25 cellular contexts compared by ENCODE assay signal in genomic region chr2:224563537-224563936, GRCh38. TPM values are rescaled to one million over a fixed set of nuclear protein-coding genes. Genes with fewer than 3 reads are reported as not detected.
A peak's percentile ranks its signal among the peaks of the same experiment; 100 is the strongest.
DNase-seq lines count a peak whose midpoint lies in the region; ATAC-seq, FAIRE-seq and TF ChIP-seq lines count a peak whose summit lies in the region.
"Had no signal": no experiment of that assay in that cellular context is flagged by ENCODE, and none has a peak within 500 bp of the region (broad histone marks: within the 10 kb centered on the region; RNA-seq: fewer than 3 reads in every experiment).

No MANE protein-coding gene starts in this region.

- H3K4me3 Mint-ChIP-seq in chondrocyte (ENCODE audit: unreplicated experiment): no peak overlapping the region
- H3K4me3 Mint-ChIP-seq in stimulated activated effector memory CD8-positive, alpha-beta T cell treated with anti-CD3 and anti-CD28 coated beads, Interleukin-12 subunit alpha, Interleukin-12 subunit beta, amount 100 ng/mL, for 72 hours: no peak overlapping the region
- H3K4me3 Mint-ChIP-seq: activated naive CD4-positive, alpha-beta T cell treated with anti-CD3 and anti-CD28 coated beads, Interleukin-2, amount 50 U/mL, for 24 hours; activated T-helper 1 cell treated with anti-CD3 and anti-CD28 coated beads, Interleukin-12 subunit alpha, Interleukin-12 subunit beta, Interleukin-2, Interleukin-4 antibody, amounts not matched to agents 30 ng/mL and 10 ng/mL and 1 ng/mL, durations not matched to agents 14 hours and 24 hours and 36 hours; natural killer cell; T-helper 1 cell treated with Interleukin-12 subunit alpha and Interleukin-12 subunit beta and Interleukin-4 antibody, amounts not matched to agents 30 μg/mL and 1 μg/mL, for 36 hours had no signal

- H3K4me1 ChIP-seq in DOHH2 (ENCODE audit: control insufficient read depth, low read length): peaks cover 58% of the 10 kb centered on the region
- peaks cover 60% of the 10 kb centered on the region for H3K4me1 ChIP-seq in Karpas-422 (ENCODE audit: low read length)
- peaks cover 2% of the 10 kb centered on the region for H3K4me1 ChIP-seq in mesodermal cell (ENCODE audit: control insufficient read depth, insufficient read depth, low read length, poor library complexity, severe bottlenecking)

- H3K27ac ChIP-seq in DOHH2 (ENCODE audit: low read depth, low read length) (no peak overlapping the region), Karpas-422 (ENCODE audit: low read length) (peak overlapping the region; percentile 95), mesodermal cell (ENCODE audit: low read depth, low read length, severe bottlenecking) (peak overlapping the region; percentile 31)
- H3K27ac ChIP-seq: C4-2B, left ventricle myocardium inferior, ovary, SJCRH30 had no signal

- H3K9ac ChIP-seq in Karpas-422 (ENCODE audit: low read length): 0 out of 2 replicates have a peak overlapping the region, but pooled peaks have one; percentile 57

- H3K27me3 ChIP-seq in DOHH2 (ENCODE audit: control insufficient read depth, low read length) (no peaks in the 10 kb centered on the region), Karpas-422 (ENCODE audit: low read length) (no peaks in the 10 kb centered on the region)
- H3K27me3 ChIP-seq: ovary, SJCRH30 had no signal

- H3K79me2 ChIP-seq in DOHH2 (ENCODE audit: control insufficient read depth, low read length): peaks cover 100% of the 10 kb centered on the region
- H3K79me2 ChIP-seq in Karpas-422 (ENCODE audit: low read length): peaks cover 100% of the 10 kb centered on the region

- TF ChIP-seq CTCF in DOHH2 (IDR thresholded peaks at IDR 0.05; ENCODE audit: low read depth, low read length, poor library complexity, severe bottlenecking) (no peak), chondrocyte (IDR thresholded peaks at IDR 0.05) (no peak), D721Med (IDR thresholded peaks at IDR 0.05; ENCODE audit: insufficient read depth, missing control alignments) (no peak)

- DNase-seq in Karpas-422: no peak
- DNase-seq in chondrocyte (ENCODE audit: low spot score): no peak
- no peak for DNase-seq in D721Med (ENCODE audit: insufficient read length, low spot score)
- no peak for DNase-seq in stimulated activated effector memory CD8-positive, alpha-beta T cell treated with anti-CD3 and anti-CD28 coated beads, Interleukin-12 subunit alpha, Interleukin-12 subunit beta, amount 100 ng/mL, for 72 hours (ENCODE audit: low spot score in 2 of 2)
- DNase-seq: hypothalamus; left ventricle myocardium inferior; midbrain; natural killer cell; NCI-H1092; NCI-H187 treated with DMSO at 0.1 percent for 48 hours; NCI-H526; ovary; retina; SJCRH30; stimulated activated CD4-positive, alpha-beta T cell treated with anti-CD3 and anti-CD28 coated beads, Interleukin-4, amount 100 ng/mL, for 1 hour; stimulated activated naive CD4-positive, alpha-beta T cell had no signal

- H3K36me3 ChIP-seq in DOHH2 (ENCODE audit: control insufficient read depth, low read length): peaks cover 55% of the 10 kb centered on the region
- H3K36me3 ChIP-seq in Karpas-422 (ENCODE audit: insufficient read depth, low read length): peaks cover 12% of the 10 kb centered on the region
- H3K36me3 ChIP-seq in mesodermal cell (ENCODE audit: control insufficient read depth, insufficient read depth, low read length): peaks cover 47% of the 10 kb centered on the region
- H3K36me3 ChIP-seq: left ventricle myocardium inferior, ovary had no signal

- H3K9me2 ChIP-seq in DOHH2 (replicated peaks; ENCODE audit: control insufficient read depth, low read length) (no peaks in the 10 kb centered on the region), Karpas-422 (replicated peaks; ENCODE audit: insufficient read depth, low read length) (no peaks in the 10 kb centered on the region)

- H3K27me3 Mint-ChIP-seq in chondrocyte (ENCODE audit: low read depth): no peaks in the 10 kb centered on the region
- H3K27me3 Mint-ChIP-seq: activated naive CD4-positive, alpha-beta T cell treated with anti-CD3 and anti-CD28 coated beads, Interleukin-2, amount 50 U/mL, for 24 hours had no signal

- peak overlapping the region; percentile 79 for H3K27ac Mint-ChIP-seq in chondrocyte (ENCODE audit: unreplicated experiment)
- no peak overlapping the region for H3K27ac Mint-ChIP-seq in stimulated activated effector memory CD8-positive, alpha-beta T cell treated with anti-CD3 and anti-CD28 coated beads, Interleukin-12 subunit alpha, Interleukin-12 subunit beta, amount 100 ng/mL, for 72 hours
- H3K27ac Mint-ChIP-seq: activated naive CD4-positive, alpha-beta T cell treated with anti-CD3 and anti-CD28 coated beads, Interleukin-2, amount 50 U/mL, for 24 hours; activated T-helper 1 cell treated with anti-CD3 and anti-CD28 coated beads, Interleukin-12 subunit alpha, Interleukin-12 subunit beta, Interleukin-2, Interleukin-4 antibody, amounts not matched to agents 30 ng/mL and 10 ng/mL and 1 ng/mL, durations not matched to agents 14 hours and 24 hours and 36 hours; T-helper 1 cell treated with Interleukin-12 subunit alpha and Interleukin-12 subunit beta and Interleukin-4 antibody, amounts not matched to agents 30 μg/mL and 1 μg/mL, for 36 hours had no signal

- peaks cover 39% of the 10 kb centered on the region for H3K4me1 Mint-ChIP-seq in chondrocyte (ENCODE audit: low read depth)
- peaks cover 56% of the 10 kb centered on the region for H3K4me1 Mint-ChIP-seq in stimulated activated effector memory CD8-positive, alpha-beta T cell treated with anti-CD3 and anti-CD28 coated beads, Interleukin-12 subunit alpha, Interleukin-12 subunit beta, amount 100 ng/mL, for 72 hours

- H3K4me3 ChIP-seq in DOHH2 (ENCODE audit: low read length) (no peak overlapping the region), Karpas-422 (ENCODE audit: low read length) (no peak overlapping the region), mesodermal cell (ENCODE audit: extremely low read depth, insufficient read depth, low read length, poor library complexity, severe bottlenecking) (no peak overlapping the region)
- H3K4me3 ChIP-seq: left ventricle myocardium inferior, ovary, SJCRH30 had no signal

- H3F3A ChIP-seq in DOHH2 (ENCODE audit: control insufficient read depth, insufficient read depth): no peaks in the 10 kb centered on the region

- no peak for FAIRE-seq in D721Med (lab: Jason Lieb, UNC)
- FAIRE-seq: frontal cortex, RCC 7860 had no signal

- peak overlapping the region; percentile 45 for H3K4me2 ChIP-seq in DOHH2 (ENCODE audit: low read length)
- H3K4me2 ChIP-seq in Karpas-422 (ENCODE audit: low read depth, low read length, poor library complexity, severe bottlenecking): peak overlapping the region; percentile 76

- no peak overlapping the region for H2AFZ ChIP-seq in Karpas-422 (ENCODE audit: low read length)

- peaks cover 36% of the 10 kb centered on the region; the same call in 1 of the 2 replicates for H4K20me1 ChIP-seq in DOHH2 (ENCODE audit: control insufficient read depth, insufficient read depth, low read depth, low read length)
- no peaks in the 10 kb centered on the region; the same call in 1 of the 2 replicates for H4K20me1 ChIP-seq in Karpas-422 (ENCODE audit: insufficient read depth, low read depth, low read length)

- ATAC-seq in stimulated activated effector memory CD8-positive, alpha-beta T cell treated with anti-CD3 and anti-CD28 coated beads, Interleukin-12 subunit alpha, Interleukin-12 subunit beta, amount 100 ng/mL, for 72 hours: no peak
- no peak for ATAC-seq in GM21390 (IDR thresholded peaks at IDR 0.05; ENCODE audit: unreplicated experiment)
- ATAC-seq: natural killer cell had no signal

- no peaks in the 10 kb centered on the region for H3K9me3 ChIP-seq in DOHH2 (ENCODE audit: control insufficient read depth, insufficient read depth, low read length)
- no peaks in the 10 kb centered on the region; the same call in 1 of the 2 replicates for H3K9me3 ChIP-seq in Karpas-422 (ENCODE audit: low read length)
- H3K9me3 ChIP-seq in mesodermal cell (ENCODE audit: control insufficient read depth, low read length): no peaks in the 10 kb centered on the region
- H3K9me3 ChIP-seq: ovary had no signal

- H3K36me3 Mint-ChIP-seq in chondrocyte (ENCODE audit: low read depth): peaks cover 5% of the 10 kb centered on the region
- peaks cover 10% of the 10 kb centered on the region for H3K36me3 Mint-ChIP-seq in stimulated activated effector memory CD8-positive, alpha-beta T cell treated with anti-CD3 and anti-CD28 coated beads, Interleukin-12 subunit alpha, Interleukin-12 subunit beta, amount 100 ng/mL, for 72 hours
- H3K36me3 Mint-ChIP-seq: natural killer cell had no signal

- peaks cover 2% of the 10 kb centered on the region for H3K9me3 Mint-ChIP-seq in chondrocyte (ENCODE audit: low read depth)
- peaks cover 4% of the 10 kb centered on the region for H3K9me3 Mint-ChIP-seq in stimulated activated effector memory CD8-positive, alpha-beta T cell treated with anti-CD3 and anti-CD28 coated beads, Interleukin-12 subunit alpha, Interleukin-12 subunit beta, amount 100 ng/mL, for 72 hours
- H3K9me3 Mint-ChIP-seq: activated naive CD4-positive, alpha-beta T cell treated with anti-CD3 and anti-CD28 coated beads, Interleukin-2, amount 50 U/mL, for 24 hours; natural killer cell had no signal

RNA-seq across cellular contexts. Expression of gene CUL3, which starts 21.6 kb away (rescaled TPM):
- 74.5 and 132 TPM in 2 replicates for total RNA-seq in Karpas-422 (2014; rRNA removed; shearing (Covaris generic); ENCODE audit: low replicate concordance)
- total RNA-seq in chondrocyte: 65.6 to 75.1 TPM (median 70.6 TPM) in 3 replicates
- polyA plus RNA-seq in mesodermal cell (2013, experiment 1 of 2): 96.7 TPM
- polyA plus RNA-seq in mesodermal cell (2013, experiment 2 of 2): 112 TPM
